Comparison of ENCODE assay signal across 8 cellular contexts in genomic region chr19:34254552-34255432, GRCh38. TPM values are rescaled to one million over a fixed set of nuclear protein-coding genes. Genes with fewer than 3 reads are reported as not detected.
DNase-seq lines count a peak whose midpoint lies in the region; ATAC-seq and TF ChIP-seq lines count a peak whose summit lies in the region.

TSS of gene GARRE1 (plus strand) at chr19:34254554. CDS start at chr19:34300474, 45,920 bp downstream.

- H3K9me2 ChIP-seq in neural cell (ENCODE audit: insufficient read depth, low read length): no peaks in the 10 kb centered on the region

- H3K36me3 Mint-ChIP-seq in activated CD4-positive, alpha-beta T cell treated with anti-CD3 and anti-CD28 coated beads for 36 hours (ENCODE audit: low read depth): peaks cover 7% of the 10 kb centered on the region
- peaks cover 4% of the 10 kb centered on the region for H3K36me3 Mint-ChIP-seq in activated T-helper 1 cell treated with anti-CD3 and anti-CD28 coated beads, Interleukin-12 subunit alpha, Interleukin-12 subunit beta, Interleukin-2, Interleukin-4 antibody, amounts not matched to agents 30 ng/mL and 10 ng/mL and 1 ng/mL, durations not matched to agents 14 hours and 24 hours and 36 hours (ENCODE audit: low read depth)

- intact Hi-C loops in activated CD4-positive, alpha-beta T cell treated with anti-CD3 and anti-CD28 coated beads for 36 hours (cut with DNase I, micrococcal nuclease): loop anchor here (1.0 to 5.0 kb wide), 5 partner anchors 16 to 83 kb away; partner anchors contain the start of gene LSM14A (in 1 of the 2)
- intact Hi-C loops in activated T-helper 1 cell treated with anti-CD3 and anti-CD28 coated beads, Interleukin-12 subunit alpha, Interleukin-12 subunit beta, Interleukin-2, Interleukin-4 antibody, amounts not matched to agents 30 ng/mL and 10 ng/mL and 1 ng/mL, durations not matched to agents 14 hours and 24 hours and 36 hours (cut with micrococcal nuclease): loop anchor here (1.0 to 2.0 kb wide), 6 partner anchors 16 to 120 kb away; no protein-coding TSS in a partner anchor
- intact Hi-C loops in transverse colon (cut with DNase I; ENCODE audit: low total_unique reads): no loop called here

- H3K4me3 ChIP-seq in fibroblast of the aortic adventitia (ENCODE audit: low read depth, low read length): peak within 1 kb of the TSS; percentile 80
- H3K4me3 ChIP-seq in neural cell (ENCODE audit: low read length): peak within 1 kb of the TSS; percentile 86
- peak within 1 kb of the TSS; percentile 71 to 97 (median 91) for H3K4me3 ChIP-seq in transverse colon

- TF ChIP-seq CTCF in fibroblast of the aortic adventitia (IDR thresholded peaks at IDR 0.05; ENCODE audit: insufficient read depth, low read length): no peak
- TF ChIP-seq CTCF in neural cell (IDR thresholded peaks at IDR 0.05; ENCODE audit: poor library complexity, severe bottlenecking): no peak
- TF ChIP-seq CTCF in transverse colon (IDR thresholded peaks at IDR 0.05): no peak

- H3K27me3 ChIP-seq in neural cell (ENCODE audit: insufficient read depth, low read depth, low read length) (no peaks in the 10 kb centered on the region), transverse colon (no peaks in the 10 kb centered on the region)

- peaks cover 26% of the 10 kb centered on the region for H3K79me2 ChIP-seq in neural cell (replicated peaks; ENCODE audit: insufficient read depth, low read length)

- TF ChIP-seq EP300 in neural cell (conservative IDR thresholded peaks at IDR 0.05; ENCODE audit: poor library complexity, severe bottlenecking) (no peak), transverse colon (IDR thresholded peaks at IDR 0.05; ENCODE audit: low read depth) (no peak)

- H2AFZ ChIP-seq in neural cell (ENCODE audit: low read depth, low read length): peak within 1 kb of the TSS; percentile 93

- peak within 1 kb of the TSS; percentile 100 for H3K4me2 ChIP-seq in neural cell (ENCODE audit: low read length)

- H3K9me3 ChIP-seq in neural cell (ENCODE audit: low read length) (no peaks in the 10 kb centered on the region), transverse colon (no peaks in the 10 kb centered on the region)

- TF ChIP-seq RAD21 in neural cell (conservative IDR thresholded peaks at IDR 0.05): no peak

- H3K9ac ChIP-seq in neural cell (ENCODE audit: low read length): peak within 1 kb of the TSS; percentile 91

- no peaks in the 10 kb centered on the region for H4K20me1 ChIP-seq in neural cell (ENCODE audit: insufficient read depth)

- H3K4me1 ChIP-seq in transverse colon: peaks cover 7 to 30% (median 22%) of the 10 kb centered on the region in 4 donors

- POLR2A ChIA-PET in activated CD4-positive, alpha-beta T cell treated with anti-CD3 and anti-CD28 coated beads for 36 hours (lab: Charles Lee): no interaction called here

- H3K27ac Mint-ChIP-seq in activated CD4-positive, alpha-beta T cell treated with anti-CD3 and anti-CD28 coated beads for 36 hours: peak within 1 kb of the TSS; percentile 98
- H3K27ac Mint-ChIP-seq in activated T-helper 1 cell treated with anti-CD3 and anti-CD28 coated beads, Interleukin-12 subunit alpha, Interleukin-12 subunit beta, Interleukin-2, Interleukin-4 antibody, amounts not matched to agents 30 ng/mL and 10 ng/mL and 1 ng/mL, durations not matched to agents 14 hours and 24 hours and 36 hours: peak within 1 kb of the TSS; percentile 98

- CTCF ChIA-PET in activated CD4-positive, alpha-beta T cell treated with anti-CD3 and anti-CD28 coated beads for 36 hours (lab: Charles Lee): no interaction called here

- H3K4me1 Mint-ChIP-seq in activated CD4-positive, alpha-beta T cell treated with anti-CD3 and anti-CD28 coated beads for 36 hours: peaks cover 38% of the 10 kb centered on the region
- peaks cover 9% of the 10 kb centered on the region for H3K4me1 Mint-ChIP-seq in activated T-helper 1 cell treated with anti-CD3 and anti-CD28 coated beads, Interleukin-12 subunit alpha, Interleukin-12 subunit beta, Interleukin-2, Interleukin-4 antibody, amounts not matched to agents 30 ng/mL and 10 ng/mL and 1 ng/mL, durations not matched to agents 14 hours and 24 hours and 36 hours (ENCODE audit: low read depth)

- ATAC-seq in activated CD4-positive, alpha-beta T cell treated with anti-CD3 and anti-CD28 coated beads for 36 hours: peak; percentile 92
- ATAC-seq in HG02970 (IDR thresholded peaks at IDR 0.05; ENCODE audit: low FRiP score, unreplicated experiment): peak; percentile 80

- H3F3A ChIP-seq in neural cell (ENCODE audit: insufficient read depth, low read length, poor library complexity, severe bottlenecking): no peaks in the 10 kb centered on the region

- no peaks in the 10 kb centered on the region for H3K36me3 ChIP-seq in neural cell (ENCODE audit: insufficient read depth, low read length)
- no peaks in the 10 kb centered on the region for H3K36me3 ChIP-seq in transverse colon

- H3K4me3 Mint-ChIP-seq in activated CD4-positive, alpha-beta T cell treated with anti-CD3 and anti-CD28 coated beads for 36 hours: peak within 1 kb of the TSS; percentile 81
- H3K4me3 Mint-ChIP-seq in activated T-helper 1 cell treated with anti-CD3 and anti-CD28 coated beads, Interleukin-12 subunit alpha, Interleukin-12 subunit beta, Interleukin-2, Interleukin-4 antibody, amounts not matched to agents 30 ng/mL and 10 ng/mL and 1 ng/mL, durations not matched to agents 14 hours and 24 hours and 36 hours: peak within 1 kb of the TSS; percentile 93

- DNase-seq in activated CD4-positive, alpha-beta T cell treated with anti-CD3 and anti-CD28 coated beads for 36 hours: peak; percentile 92
- DNase-seq in activated CD4-positive, alpha-beta T cell treated with anti-CD3 and anti-CD28 coated beads for 1 hour: no peak
- DNase-seq in NCI-H69 (lab: John Stamatoyannopoulos, UW) (peak; percentile 95), fibroblast of the aortic adventitia (ENCODE audit: low read depth) (no peak), transverse colon (peak; percentile 46)
- DNase-seq in activated T-helper 1 cell treated with anti-CD3 and anti-CD28 coated beads, Interleukin-12 subunit alpha, Interleukin-12 subunit beta, Interleukin-2, Interleukin-4 antibody, amounts not matched to agents 30 ng/mL and 10 ng/mL and 1 ng/mL, durations not matched to agents 14 hours and 24 hours and 36 hours (ENCODE audit: low spot score): peak; percentile 22

- H3K9me3 Mint-ChIP-seq in activated CD4-positive, alpha-beta T cell treated with anti-CD3 and anti-CD28 coated beads for 36 hours (ENCODE audit: low read depth): no peaks in the 10 kb centered on the region
- H3K9me3 Mint-ChIP-seq in activated T-helper 1 cell treated with anti-CD3 and anti-CD28 coated beads, Interleukin-12 subunit alpha, Interleukin-12 subunit beta, Interleukin-2, Interleukin-4 antibody, amounts not matched to agents 30 ng/mL and 10 ng/mL and 1 ng/mL, durations not matched to agents 14 hours and 24 hours and 36 hours: no peaks in the 10 kb centered on the region

- in situ Hi-C loops in transverse colon (cut with MboI; ENCODE audit: low pct_ligation_motif_present in 1 of 4, low pct_unique_long_range_greater_than_20kb in 1 of 4, low sequenced_read_pairs in 3 of 4): no loop called here

- no peaks in the 10 kb centered on the region for H3K27me3 Mint-ChIP-seq in activated CD4-positive, alpha-beta T cell treated with anti-CD3 and anti-CD28 coated beads for 36 hours
- peaks cover 2% of the 10 kb centered on the region for H3K27me3 Mint-ChIP-seq in activated T-helper 1 cell treated with anti-CD3 and anti-CD28 coated beads, Interleukin-12 subunit alpha, Interleukin-12 subunit beta, Interleukin-2, Interleukin-4 antibody, amounts not matched to agents 30 ng/mL and 10 ng/mL and 1 ng/mL, durations not matched to agents 14 hours and 24 hours and 36 hours (ENCODE audit: insufficient read depth)

- 1% methylated on average over 48 of the region's 112 CpGs; no CpG with 5 or more reads in 1 of the 2 donors for WGBS in transverse colon (ENCODE audit: low coverage in 1 of 2), 2 donors

- H3K27ac ChIP-seq in neural cell (ENCODE audit: low read length): peak within 1 kb of the TSS; percentile 94
- H3K27ac ChIP-seq in transverse colon: peak within 1 kb of the TSS; percentile 92 to 94 (median 92)

- TF ChIP-seq POLR2A in transverse colon (IDR thresholded peaks at IDR 0.05): no peak

TF ChIP-seq in neural cell, 6 proteins besides CTCF, POLR2A, EP300 and RAD21 (continues in another document):
- TF ChIP-seq REST (IDR thresholded peaks at IDR 0.05; ENCODE audit: borderline replicate concordance): no peak
- peak; percentile 67 for TF ChIP-seq MXI1 (conservative IDR thresholded peaks at IDR 0.05; ENCODE audit: poor library complexity, severe bottlenecking)
- TF ChIP-seq EZH2 (IDR thresholded peaks at IDR 0.05; ENCODE audit: borderline replicate concordance, insufficient read depth, low read length, poor library complexity, severe bottlenecking): no peak

RNA-seq across cellular contexts. Expression of gene GARRE1, which starts in this region (rescaled TPM):
- total RNA-seq in activated CD4-positive, alpha-beta T cell treated with anti-CD3 and anti-CD28 coated beads for 36 hours: 10 to 100 TPM; 14.6 to 16.1 TPM
- total RNA-seq in activated T-helper 1 cell treated with anti-CD3 and anti-CD28 coated beads, Interleukin-12 subunit alpha, Interleukin-12 subunit beta, Interleukin-2, Interleukin-4 antibody, amounts not matched to agents 30 ng/mL and 10 ng/mL and 1 ng/mL, durations not matched to agents 14 hours and 24 hours and 36 hours: 11.6 and 13.1 TPM in 2 replicates
- total RNA-seq in fibroblast of the aortic adventitia (ENCODE audit: low replicate concordance) (8.0 and 13.9 TPM in 2 replicates), transverse colon (10 to 100 TPM; 16.7 to 27.8 (median 22.7) TPM)
- 15.9 and 16.9 TPM in 2 replicates for polyA plus RNA-seq in neural cell
- 38.5 and 42.6 TPM in 2 replicates for polyA minus RNA-seq in neural cell

Comparison
In these comparisons a context has a peak if more than half of its experiments do, and no peak if none do; other contexts are left out.
1. DNase-seq: peak in activated CD4-positive, alpha-beta T cell treated with anti-CD3 and anti-CD28 coated beads for 36 hours (single experiment), NCI-H69 (single experiment), activated T-helper 1 cell treated with anti-CD3 and anti-CD28 coated beads, Interleukin-12 subunit alpha, Interleukin-12 subunit beta, Interleukin-2, Interleukin-4 antibody, amounts not matched to agents 30 ng/mL and 10 ng/mL and 1 ng/mL, durations not matched to agents 14 hours and 24 hours and 36 hours (single experiment) and transverse colon (single experiment); none in activated CD4-positive, alpha-beta T cell treated with anti-CD3 and anti-CD28 coated beads for 1 hour (single experiment) and fibroblast of the aortic adventitia (single experiment).
2. Peak in every context shown above with its lines, with median percentiles within 50 percentile points of each other: H3K4me3 ChIP-seq.